15 cellular contexts compared by ENCODE assay signal in the genomic region with DNA sequence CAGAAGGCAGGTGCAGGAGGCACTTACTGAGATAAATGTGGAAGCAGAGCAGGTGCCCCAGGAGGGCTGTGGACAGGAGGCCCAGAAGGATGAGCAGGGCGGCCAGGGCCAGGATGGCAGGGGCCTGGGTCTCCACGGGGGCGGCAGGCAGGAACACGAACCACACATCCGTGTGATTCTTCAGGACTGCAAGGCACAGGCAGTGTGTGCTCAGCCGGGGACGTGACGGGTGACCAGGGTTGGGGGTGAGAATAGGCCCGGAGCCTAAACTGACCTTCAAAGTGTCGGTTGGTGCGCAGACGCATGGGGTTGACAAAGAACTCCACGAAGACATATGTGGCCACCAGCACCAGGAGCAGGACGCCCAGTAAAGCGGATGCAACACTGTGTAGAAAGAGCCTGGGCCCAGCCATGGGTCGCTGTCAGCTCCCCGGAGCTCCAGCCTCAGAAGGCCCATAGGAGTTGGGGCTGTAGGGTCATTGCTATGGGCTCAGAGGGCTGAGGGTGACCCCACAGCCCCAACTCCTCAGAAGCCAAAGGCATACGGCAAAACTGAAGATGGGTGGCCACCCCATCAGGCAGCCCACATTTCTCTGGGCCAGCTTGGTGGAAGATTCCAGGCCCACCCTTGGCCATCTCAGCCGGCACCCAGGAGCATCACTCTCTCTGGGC. TPM values are rescaled to one million over a fixed set of nuclear protein-coding genes. Genes with fewer than 3 reads are reported as not detected.
"Had no signal": no experiment of that assay in that cellular context is flagged by ENCODE, and none has a peak within 500 bp of the region (broad histone marks: within the 10 kb centered on the region; RNA-seq: fewer than 3 reads in every experiment).

No MANE protein-coding gene starts in this region.

- H3K4me3 Mint-ChIP-seq: activated naive CD4-positive, alpha-beta T cell treated with anti-CD3 and anti-CD28 coated beads, Interleukin-2, amount 50 U/mL, for 24 hours; activated T-cell treated with anti-CD3 and anti-CD28 coated beads, Interleukin-2, amount 50 U/mL, for 72 hours; effector memory CD8-positive, alpha-beta T cell; naive thymus-derived CD8-positive, alpha-beta T cell; stimulated activated naive CD8-positive, alpha-beta T cell treated with anti-CD3 and anti-CD28 coated beads, Interleukin-15, Interleukin-2, amounts not matched to agents 100 ng/mL and 50 ng/mL, for 24 hours had no signal

- H3K4me3 ChIP-seq: ascending aorta had no signal

- H3K9me3 Mint-ChIP-seq: activated naive CD4-positive, alpha-beta T cell treated with anti-CD3 and anti-CD28 coated beads, Interleukin-2, amount 50 U/mL, for 24 hours; activated T-cell treated with anti-CD3 and anti-CD28 coated beads, Interleukin-2, amount 50 U/mL, for 72 hours; effector memory CD8-positive, alpha-beta T cell; naive thymus-derived CD8-positive, alpha-beta T cell; stimulated activated naive CD8-positive, alpha-beta T cell treated with anti-CD3 and anti-CD28 coated beads, Interleukin-15, Interleukin-2, amounts not matched to agents 100 ng/mL and 50 ng/mL, for 24 hours had no signal

- H3K9ac ChIP-seq: parathyroid adenoma had no signal

- H3K79me2 ChIP-seq: parathyroid adenoma had no signal

- H3K27ac ChIP-seq: ascending aorta, neutrophil, parathyroid adenoma, WERI-Rb-1 had no signal

- H3K27ac Mint-ChIP-seq: activated naive CD4-positive, alpha-beta T cell treated with anti-CD3 and anti-CD28 coated beads, Interleukin-2, amount 50 U/mL, for 24 hours; activated T-cell treated with anti-CD3 and anti-CD28 coated beads, Interleukin-2, amount 50 U/mL, for 72 hours; effector memory CD8-positive, alpha-beta T cell; stimulated activated naive CD8-positive, alpha-beta T cell treated with anti-CD3 and anti-CD28 coated beads, Interleukin-15, Interleukin-2, amounts not matched to agents 100 ng/mL and 50 ng/mL, for 24 hours had no signal

- H3K36me3 Mint-ChIP-seq: activated naive CD4-positive, alpha-beta T cell treated with anti-CD3 and anti-CD28 coated beads, Interleukin-2, amount 50 U/mL, for 24 hours had no signal

- H3K9me3 ChIP-seq: ascending aorta, neutrophil had no signal

- H3K36me3 ChIP-seq: ascending aorta, neutrophil, WERI-Rb-1 had no signal

- DNase-seq: activated CD4-positive, alpha-beta T cell treated with anti-CD3 and anti-CD28 coated beads for 1 hour; activated gamma-delta T cell; trophoblast cell had no signal

RNA-seq across cellular contexts. Expression of gene TPPP3, which starts 5.4 kb away (rescaled TPM):
- total RNA-seq: bronchial epithelial cell; dermis blood vessel endothelial cell; naive thymus-derived CD8-positive, alpha-beta T cell had no signal
- polyA plus RNA-seq: naive thymus-derived CD8-positive, alpha-beta T cell had no signal

RNA-seq across cellular contexts. Expression of gene HSD11B2, which starts 32.2 kb away (rescaled TPM):
- total RNA-seq: dermis blood vessel endothelial cell; naive thymus-derived CD8-positive, alpha-beta T cell; temporal lobe had no signal
- polyA plus RNA-seq: naive thymus-derived CD8-positive, alpha-beta T cell had no signal
